8 cellular contexts compared by ENCODE assay signal in the genomic region with DNA sequence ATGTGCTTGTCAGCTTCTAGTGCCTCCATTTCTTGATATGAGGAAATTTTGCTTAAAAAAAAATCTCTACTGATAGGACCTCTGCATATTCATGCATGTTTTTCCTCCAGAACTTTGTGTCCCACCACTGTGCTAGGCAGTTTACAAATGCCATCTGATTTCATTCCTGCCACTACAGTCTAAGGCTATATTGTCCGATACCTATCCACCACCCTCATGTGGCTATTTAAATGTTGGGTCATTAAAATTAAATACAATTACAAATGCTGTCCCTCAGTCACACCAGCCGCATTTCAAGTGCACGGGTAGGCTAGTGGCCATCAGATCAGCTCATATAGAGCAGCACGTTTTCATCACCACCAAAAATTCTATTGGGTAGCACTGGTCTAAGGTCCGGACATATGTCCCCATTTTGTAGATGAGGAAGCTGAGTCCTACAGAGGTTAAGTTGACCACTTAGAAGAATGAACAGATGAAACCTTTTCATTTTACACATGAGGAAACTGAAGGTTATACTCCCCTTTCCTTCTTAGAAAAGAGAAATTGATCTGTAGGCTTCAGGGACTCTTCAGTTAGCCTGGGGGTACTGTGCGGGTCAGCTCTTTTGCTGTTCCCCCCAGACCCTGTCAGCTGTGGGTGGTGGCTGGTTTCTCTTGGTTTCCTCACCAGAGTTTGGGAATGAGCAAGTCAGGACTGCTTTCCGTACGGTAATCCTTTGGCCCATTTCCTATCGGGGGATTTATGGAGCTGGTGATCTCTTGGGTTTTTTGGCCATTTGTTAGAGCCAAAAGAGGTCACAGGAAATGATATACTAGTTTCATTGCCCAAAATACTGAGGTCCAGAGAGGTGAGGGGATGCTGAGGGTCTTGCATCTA. TPM values are rescaled to one million over a fixed set of nuclear protein-coding genes. Genes with fewer than 3 reads are reported as not detected.
DNase-seq lines count a peak whose midpoint lies in the region; ATAC-seq and TF ChIP-seq lines count a peak whose summit lies in the region.

No MANE protein-coding gene starts in this region.

- in situ Hi-C loops in IMR-90 (cut with MboI; ENCODE audit: low sequenced_read_pairs) = no loop called here

- peak overlapping the region; percentile 95 to 97 for H4K8ac ChIP-seq in IMR-90 (ENCODE audit: low read depth in 2 of 2, low read length in 2 of 2)

- intact Hi-C loops in IMR-90 (cut with micrococcal nuclease) (no loop called here), mucosa of descending colon (cut with DNase I, micrococcal nuclease) (no loop called here)
- intact Hi-C loops in activated T-helper 2 cell treated with anti-CD3 and anti-CD28 coated beads, Interferon-gamma antibody, Interleukin-2, Interleukin-4, amounts not matched to agents 10 μg/mL and 5 μg/mL and 100 μg/mL, durations not matched to agents 14 hours and 24 hours and 36 hours (cut with micrococcal nuclease) = loop anchor here (1.0 kb wide), 2 partner anchors 12 to 20 kb away; no protein-coding TSS in a partner anchor

- no peaks in the 10 kb centered on the region for H3K9me3 Mint-ChIP-seq in activated T-helper 2 cell treated with anti-CD3 and anti-CD28 coated beads, Interferon-gamma antibody, Interleukin-2, Interleukin-4, amounts not matched to agents 10 μg/mL and 5 μg/mL and 100 μg/mL, durations not matched to agents 14 hours and 24 hours and 36 hours

- POLR2A ChIA-PET in IMR-90 (lab: Charles Lee; ENCODE audit: unreplicated experiment) = no interaction called here

- peaks cover 12% of the 10 kb centered on the region; the same call in 1 of the 2 replicates for H4K20me1 ChIP-seq in IMR-90 (ENCODE audit: insufficient read depth, low read length)
- peaks cover 5% of the 10 kb centered on the region for H4K20me1 ChIP-seq in hepatocyte (ENCODE audit: insufficient read depth, poor library complexity, severe bottlenecking)

- TF ChIP-seq POLR2A in IMR-90 (IDR thresholded peaks at IDR 0.05; ENCODE audit: low read depth, low read length) = no peak

- H3K27ac ChIP-seq in IMR-90 (ENCODE audit: insufficient read depth, low read length) (peak overlapping the region; percentile 99), hepatocyte (peak overlapping the region; percentile 96), skeletal muscle tissue (ENCODE audit: low read depth, low read length) (peak overlapping the region; percentile 85)

- no peaks in the 10 kb centered on the region for H3K9me2 ChIP-seq in hepatocyte (replicated peaks; ENCODE audit: insufficient read depth)

- H3K18ac ChIP-seq in IMR-90 (ENCODE audit: low read depth, low read length) = peak overlapping the region; percentile 73

- H3K4me3 ChIP-seq in IMR-90 (ENCODE audit: insufficient read depth, low read depth, low read length) (no peak overlapping the region), hepatocyte (no peak overlapping the region), skeletal muscle tissue (ENCODE audit: low read length in 3 of 3) (no peak overlapping the region), mucosa of descending colon (no peak overlapping the region)

- H3K14ac ChIP-seq in IMR-90 (replicated peaks; ENCODE audit: low read depth, low read length) = peak overlapping the region; percentile 11

- H4K91ac ChIP-seq in IMR-90 (ENCODE audit: insufficient read depth, low read depth, low read length) = peak overlapping the region; percentile 95

- WGBS in IMR-90 (ENCODE audit: extremely low coverage in 2 of 2, insufficient read length in 1 of 2), 2 experiments = 82% methylated on average over 3 of the region's 9 CpGs; no CpG with 5 or more reads in 1 of the 2 experiments
- 85% methylated on average over 9 of the region's 9 CpGs for WGBS in hepatocyte (ENCODE audit: low lambda C conversion rate, missing lambda C conversion rate)

- H3K79me1 ChIP-seq in IMR-90 (ENCODE audit: low read depth in 1 of 2, low read length in 2 of 2) = peaks cover 17 to 82% of the 10 kb centered on the region in 2 experiments

- CTCF ChIA-PET in IMR-90 (lab: Yijun Ruan, JAX) = no interaction called here

- peaks cover 32% of the 10 kb centered on the region for H3K36me3 ChIP-seq in IMR-90 (ENCODE audit: control insufficient read depth, insufficient read depth, low read length)
- no peaks in the 10 kb centered on the region for H3K36me3 ChIP-seq in hepatocyte (replicated peaks; ENCODE audit: insufficient read depth, low read depth)
- H3K36me3 ChIP-seq in skeletal muscle tissue (ENCODE audit: control insufficient read depth in 3 of 3, insufficient read depth in 3 of 3, low read length in 3 of 3) = no peaks in the 10 kb centered on the region
- H3K36me3 ChIP-seq in mucosa of descending colon (ENCODE audit: low read depth) = no peaks in the 10 kb centered on the region

- peak overlapping the region; percentile 45 for H4K5ac ChIP-seq in IMR-90 (ENCODE audit: low read depth, low read length)

- DNase-seq in IMR-90 (no peak), hepatocyte (ENCODE audit: low spot score) (no peak), H4 (ENCODE audit: low spot score) (no peak), mucosa of descending colon (no peak), NK-92 (lab: John Stamatoyannopoulos, UW; ENCODE audit: unreplicated experiment) (no peak)
- DNase-seq in activated T-helper 2 cell treated with anti-CD3 and anti-CD28 coated beads, Interferon-gamma antibody, Interleukin-2, Interleukin-4, amounts not matched to agents 10 μg/mL and 5 μg/mL and 100 μg/mL, durations not matched to agents 14 hours and 24 hours and 36 hours (ENCODE audit: low spot score) = no peak

- H3K9me3 ChIP-seq in IMR-90 (ENCODE audit: control insufficient read depth, insufficient read depth, low read length) (no peaks in the 10 kb centered on the region), hepatocyte (ENCODE audit: low read depth) (no peaks in the 10 kb centered on the region), skeletal muscle tissue (ENCODE audit: control insufficient read depth in 3 of 3, low read length in 3 of 3) (no peaks in the 10 kb centered on the region), mucosa of descending colon (no peaks in the 10 kb centered on the region)

- BruUV-seq in IMR-90 (replicated peaks; lab: Mats Ljungman, UMichigan) = no TSS peak

- H3K4me1 ChIP-seq in IMR-90 (ENCODE audit: control insufficient read depth, insufficient read depth, low read length) (peaks cover 57% of the 10 kb centered on the region), hepatocyte (ENCODE audit: insufficient read depth) (peaks cover 87% of the 10 kb centered on the region), skeletal muscle tissue (ENCODE audit: control insufficient read depth in 3 of 3, insufficient read depth in 3 of 3, low read length in 3 of 3) (peaks cover 73 to 90% (median 86%) of the 10 kb centered on the region in 3 donors), mucosa of descending colon (ENCODE audit: low read depth) (peaks cover 34% of the 10 kb centered on the region)

- peak overlapping the region; percentile 97 for H2BK120ac ChIP-seq in IMR-90 (ENCODE audit: low read depth, low read length)

- H2AK5ac ChIP-seq in IMR-90 (ENCODE audit: low read depth, low read length) = peak overlapping the region; percentile 72

- peak overlapping the region; percentile 97 for H2BK5ac ChIP-seq in IMR-90 (ENCODE audit: low read depth, low read length, poor library complexity, severe bottlenecking)

- TF ChIP-seq CTCF in IMR-90 (conservative IDR thresholded peaks at IDR 0.05; ENCODE audit: low read depth, low read length) (no peak), hepatocyte (IDR thresholded peaks at IDR 0.05; ENCODE audit: poor library complexity) (no peak), mucosa of descending colon (IDR thresholded peaks at IDR 0.05) (no peak)

- peak overlapping the region; percentile 65 for H3K23ac ChIP-seq in IMR-90 (ENCODE audit: low read depth, low read length)

- no peak for ATAC-seq in IMR-90 (ENCODE audit: low read depth)
- no peak for ATAC-seq in mucosa of descending colon
- no peak for ATAC-seq in GM21717 (IDR thresholded peaks at IDR 0.05; ENCODE audit: unreplicated experiment)

- H3K4me2 ChIP-seq in IMR-90 (ENCODE audit: low read depth, low read length) = no peak overlapping the region
- peak overlapping the region; percentile 66 for H3K4me2 ChIP-seq in hepatocyte

- H3K56ac ChIP-seq in IMR-90 (ENCODE audit: extremely low read depth, insufficient read depth, low read length) = peak overlapping the region; percentile 73

- peak overlapping the region; percentile 41 for H3K9ac ChIP-seq in IMR-90 (ENCODE audit: low read depth, low read length)
- H3K9ac ChIP-seq in skeletal muscle tissue (ENCODE audit: low read depth in 1 of 3, low read length in 3 of 3) = peak overlapping the region in 1 of 3 donors; percentile 61

- H3K4me3 Mint-ChIP-seq in activated T-helper 2 cell treated with anti-CD3 and anti-CD28 coated beads, Interferon-gamma antibody, Interleukin-2, Interleukin-4, amounts not matched to agents 10 μg/mL and 5 μg/mL and 100 μg/mL, durations not matched to agents 14 hours and 24 hours and 36 hours (ENCODE audit: low read depth) = no peak overlapping the region

- H3K79me2 ChIP-seq in hepatocyte = peaks cover 92% of the 10 kb centered on the region

- H3K4ac ChIP-seq in IMR-90 (ENCODE audit: low read depth, low read length) = peak overlapping the region; percentile 89

- peak overlapping the region; percentile 94 for H3K27ac Mint-ChIP-seq in activated T-helper 2 cell treated with anti-CD3 and anti-CD28 coated beads, Interferon-gamma antibody, Interleukin-2, Interleukin-4, amounts not matched to agents 10 μg/mL and 5 μg/mL and 100 μg/mL, durations not matched to agents 14 hours and 24 hours and 36 hours

- H3K36me3 Mint-ChIP-seq in activated T-helper 2 cell treated with anti-CD3 and anti-CD28 coated beads, Interferon-gamma antibody, Interleukin-2, Interleukin-4, amounts not matched to agents 10 μg/mL and 5 μg/mL and 100 μg/mL, durations not matched to agents 14 hours and 24 hours and 36 hours (ENCODE audit: low read depth) = peaks cover 16% of the 10 kb centered on the region

- no peak overlapping the region for H2AK9ac ChIP-seq in IMR-90 (replicated peaks; ENCODE audit: low read depth, low read length, poor library complexity)

- peak overlapping the region; percentile 61 for H2BK15ac ChIP-seq in IMR-90 (ENCODE audit: low read depth, low read length)

- TF ChIP-seq RAD21 in IMR-90 (IDR thresholded peaks at IDR 0.05; ENCODE audit: low read length) = no peak

- H2BK20ac ChIP-seq in IMR-90 (ENCODE audit: low read depth, low read length) = peak overlapping the region; percentile 80

- no peak overlapping the region for H2AFZ ChIP-seq in IMR-90 (replicated peaks; ENCODE audit: low read length, poor library complexity)
- H2AFZ ChIP-seq in hepatocyte = no peak overlapping the region

- H3K9me1 ChIP-seq in IMR-90 (ENCODE audit: insufficient read depth, low read length) = peaks cover 51% of the 10 kb centered on the region

- dilution Hi-C loops in IMR-90 (cut with HindIII; ENCODE audit: low sequenced_read_pairs, unreplicated experiment) = no loop called here

- H3K27me3 ChIP-seq in IMR-90 (ENCODE audit: control insufficient read depth, insufficient read depth, low read length) (no peaks in the 10 kb centered on the region), hepatocyte (no peaks in the 10 kb centered on the region), skeletal muscle tissue (ENCODE audit: control insufficient read depth in 3 of 3, insufficient read depth in 3 of 3, low read length in 3 of 3) (no peaks in the 10 kb centered on the region)

- H3K27me3 Mint-ChIP-seq in activated T-helper 2 cell treated with anti-CD3 and anti-CD28 coated beads, Interferon-gamma antibody, Interleukin-2, Interleukin-4, amounts not matched to agents 10 μg/mL and 5 μg/mL and 100 μg/mL, durations not matched to agents 14 hours and 24 hours and 36 hours (ENCODE audit: low read depth) = no peaks in the 10 kb centered on the region

- peaks cover 70% of the 10 kb centered on the region for H3K4me1 Mint-ChIP-seq in activated T-helper 2 cell treated with anti-CD3 and anti-CD28 coated beads, Interferon-gamma antibody, Interleukin-2, Interleukin-4, amounts not matched to agents 10 μg/mL and 5 μg/mL and 100 μg/mL, durations not matched to agents 14 hours and 24 hours and 36 hours (ENCODE audit: low read depth)

RNA-seq across cellular contexts. Expression of gene SMAD3, which starts 56.6 kb away (rescaled TPM):
- 71.0 and 71.1 TPM in 2 replicates for total RNA-seq in IMR-90 (2012; rRNA removed)
- 177 and 194 TPM in 2 replicates for polyA plus RNA-seq in IMR-90 (2012; rRNA removed)
- polyA plus RNA-seq in IMR-90 (2012; cell fraction: cytosol; rRNA removed) = 153 and 181 TPM in 2 replicates
- polyA plus RNA-seq in IMR-90 (2012; cell fraction: nucleus; rRNA removed; ENCODE audit: low replicate concordance) = 378 and 409 TPM in 2 replicates
- total RNA-seq in activated T-helper 2 cell treated with anti-CD3 and anti-CD28 coated beads, Interferon-gamma antibody, Interleukin-2, Interleukin-4, amounts not matched to agents 10 μg/mL and 5 μg/mL and 100 μg/mL, durations not matched to agents 14 hours and 24 hours and 36 hours = 25.2 and 28.1 TPM in 2 replicates
- 24.6 and 32.2 TPM in 2 replicates for total RNA-seq in hepatocyte
- 24.7 and 26.5 TPM in 2 replicates for polyA plus RNA-seq in hepatocyte
- total RNA-seq in skeletal muscle tissue = 17.2 TPM
- total RNA-seq in H4 (2014; rRNA removed; shearing (Covaris generic)) = 31.6 and 38.5 TPM in 2 replicates
- total RNA-seq in mucosa of descending colon = 10 to 100 TPM; 38.5 to 76.3 (median 44.9) TPM
